Comparison of ENCODE assay signal across 2 cellular contexts in genomic region chr10:63375458-63375857, GRCh38.
TF ChIP-seq lines count a peak whose summit lies in the region.

No MANE protein-coding gene starts in this region.

TF ChIP-seq in IMR-90, 13 proteins besides CTCF, POLR2A, EP300 and RAD21:
- TF ChIP-seq MAZ (IDR thresholded peaks at IDR 0.05; ENCODE audit: borderline replicate concordance, low read depth, low read length) (no peak), FOS (IDR thresholded peaks at IDR 0.05; ENCODE audit: low read depth, low read length) (no peak), USF2 (IDR thresholded peaks at IDR 0.05; ENCODE audit: low read depth, low read length) (no peak), SMC3 (IDR thresholded peaks at IDR 0.05; ENCODE audit: low read depth, low read length) (no peak), RCOR1 (IDR thresholded peaks at IDR 0.05; ENCODE audit: insufficient replicate concordance, low read length) (no peak), MAFK (IDR thresholded peaks at IDR 0.05; ENCODE audit: low read depth, low read length) (no peak), CEBPB (IDR thresholded peaks at IDR 0.05; ENCODE audit: low read depth, low read length) (no peak), RFX5 (IDR thresholded peaks at IDR 0.05; ENCODE audit: low read depth, low read length) (no peak)

TF ChIP-seq in K562, 482 proteins besides CTCF, POLR2A, EP300 and RAD21:
- no peak for TF ChIP-seq SIX5 (IDR thresholded peaks at IDR 0.05; ENCODE audit: borderline replicate concordance in 1 of 2, insufficient read depth in 1 of 2, low read depth in 1 of 2, low read length in 2 of 2)
- no peak for TF ChIP-seq ZNF384 (IDR thresholded peaks at IDR 0.05; ENCODE audit: low read depth, low read length)
- TF ChIP-seq ZFP1 (CRISPR knock-in tag; IDR thresholded peaks at IDR 0.05): no peak
- TF ChIP-seq E2F8 (IDR thresholded peaks at IDR 0.05; ENCODE audit: low read depth, partially characterized antibody): no peak
- TF ChIP-seq SRSF1 (IDR thresholded peaks at IDR 0.05; ENCODE audit: low read depth, low read length): no peak
- no peak for TF ChIP-seq CTBP1 (IDR thresholded peaks at IDR 0.05; ENCODE audit: borderline replicate concordance)
- TF ChIP-seq RREB1 (CRISPR knock-in tag; IDR thresholded peaks at IDR 0.05): no peak
- no peak for TF ChIP-seq ZBTB11 (CRISPR knock-in tag; IDR thresholded peaks at IDR 0.05)
